ENCODE assay signal across 18 cellular contexts in the genomic region with DNA sequence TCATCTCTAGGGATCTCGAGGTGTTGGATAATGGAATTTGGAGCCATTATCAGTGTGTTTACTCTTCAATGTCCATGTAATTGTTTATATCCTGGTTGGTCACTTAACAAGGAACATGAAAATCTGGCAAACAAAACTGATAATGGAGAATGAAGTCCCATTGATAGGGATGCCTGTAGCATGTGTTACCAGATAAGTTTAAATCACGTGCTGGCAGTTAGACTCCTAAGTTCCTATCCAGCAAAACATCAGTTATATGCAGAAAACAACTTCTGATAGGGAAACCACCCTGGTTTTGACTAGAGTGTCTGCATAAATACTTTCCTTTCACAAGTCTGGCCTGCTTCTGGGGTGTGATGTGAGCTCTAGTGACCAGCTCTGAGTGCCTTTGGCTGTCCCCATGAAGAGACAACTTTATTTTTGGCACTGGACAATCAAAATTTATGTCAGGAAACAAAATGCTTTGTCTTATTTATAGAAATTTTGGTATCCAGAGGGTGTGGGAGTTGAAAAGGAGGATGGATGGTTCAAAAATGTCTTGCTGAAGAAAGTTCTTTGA.
A peak's percentile ranks its signal among the peaks of the same experiment; 100 is the strongest.
DNase-seq lines count a peak whose midpoint lies in the region; ATAC-seq, FAIRE-seq and TF ChIP-seq lines count a peak whose summit lies in the region.
"Had no signal": no experiment of that assay in that cellular context is flagged by ENCODE, and none has a peak within 500 bp of the region (broad histone marks: within the 10 kb centered on the region; RNA-seq: fewer than 3 reads in every experiment).

No MANE protein-coding gene starts in this region.

- H3K9me3 ChIP-seq in K562 (replicated peaks; ENCODE audit: control insufficient read depth, insufficient read depth, low read depth, low read length) (no peaks in the 10 kb centered on the region), left ventricle myocardium inferior (replicated peaks) (no peaks in the 10 kb centered on the region), tibial artery (no peaks in the 10 kb centered on the region)
- H3K9me3 ChIP-seq: BLaER1 treated with 17β-estradiol and CSF1 and Interleukin-3, amounts not matched to agents 10 nM and 100 nM had no signal

- H3K4me2 ChIP-seq in K562 (ENCODE audit: insufficient read depth, low read length): no peak overlapping the region
- H3K4me2 ChIP-seq: BLaER1 treated with 17β-estradiol and CSF1 and Interleukin-3, amounts not matched to agents 10 nM and 100 nM had no signal

- H3K4me1 ChIP-seq in K562 (replicated peaks in 1 of 2; ENCODE audit: control insufficient read depth in 2 of 2, insufficient read depth in 2 of 2, low read length in 2 of 2): no peaks in the 10 kb centered on the region
- peaks cover 89% of the 10 kb centered on the region for H3K4me1 ChIP-seq in left ventricle myocardium inferior
- peaks cover 0 to 90% (median 17%) of the 10 kb centered on the region in 4 donors for H3K4me1 ChIP-seq in tibial artery
- H3K4me1 ChIP-seq: BLaER1 treated with 17β-estradiol and CSF1 and Interleukin-3, amounts not matched to agents 10 nM and 100 nM had no signal

- H3K27me3 ChIP-seq in K562 (ENCODE audit: control insufficient read depth in 2 of 2, insufficient read depth in 2 of 2, low read length in 2 of 2): peaks cover 0 to 21% of the 10 kb centered on the region in 2 experiments; a peak in 2 of 5 replicates
- H3K27me3 ChIP-seq in left ventricle myocardium inferior (ENCODE audit: low read depth): no peaks in the 10 kb centered on the region
- H3K27me3 ChIP-seq in tibial artery: no peaks in the 10 kb centered on the region

- no peaks in the 10 kb centered on the region for H3K9me1 ChIP-seq in K562 (ENCODE audit: control insufficient read depth, insufficient read depth, low read length)

- no peaks in the 10 kb centered on the region for H3K79me2 ChIP-seq in K562 (ENCODE audit: control insufficient read depth, insufficient read depth, low read length)

- in situ Hi-C loops in K562 (cut with MboI): no loop called here

- DNase-seq in OCI-M1 (lab: John Stamatoyannopoulos, UW): peak; percentile 67
- DNase-seq in K562 (ENCODE audit: extremely low read depth in 1 of 4, low spot score in 3 of 4): no peak
- no peak for DNase-seq in left ventricle myocardium inferior
- no peak for DNase-seq in tibial artery
- DNase-seq in kidney tubule cell (ENCODE audit: low spot score): no peak
- no peak for DNase-seq in EL
- no peak for DNase-seq in globus pallidus (ENCODE audit: low spot score)
- DNase-seq: CD8-positive, alpha-beta memory T cell; DMS79 treated with DMSO at 0.1 percent for 48 hours; GOT3; KG1; NCI-H1417; NCI-H187; NCI-H2107; NCI-H510A treated with DMSO at 0.1 percent for 48 hours; PC-3; RPMI8226 had no signal

- TF ChIP-seq CTCF in K562 (IDR thresholded peaks at IDR 0.05 in 2 of 3, conservative IDR thresholded peaks at IDR 0.05 in 1 of 3; ENCODE audit: insufficient read depth in 2 of 3, low read depth in 1 of 3, low read length in 3 of 3) (no peak), left ventricle myocardium inferior (IDR thresholded peaks at IDR 0.05; ENCODE audit: borderline replicate concordance) (no peak), tibial artery (IDR thresholded peaks at IDR 0.05) (no peak)

- ATAC-seq in K562: no peak
- ATAC-seq: PC-3 had no signal

- H4K20me1 ChIP-seq in K562 (replicated peaks; ENCODE audit: control insufficient read depth, insufficient read depth, low read length): no peaks in the 10 kb centered on the region

- CTCF ChIA-PET in K562 (lab: Yijun Ruan, JAX; ENCODE audit: low intra/inter-chr PET ratio): no interaction called here

- TF ChIP-seq POLR2A in K562 (conservative IDR thresholded peaks at IDR 0.05): no peak

- no peak overlapping the region for H3K9ac ChIP-seq in K562 (ENCODE audit: insufficient read depth in 1 of 2, low read depth in 2 of 2, low read length in 2 of 2)
- H3K9ac ChIP-seq: BLaER1 treated with 17β-estradiol and CSF1 and Interleukin-3, amounts not matched to agents 10 nM and 100 nM had no signal

- FAIRE-seq in K562 (lab: Jason Lieb, UNC): no peak

- no peak for TF ChIP-seq RAD21 in K562 (CRISPR knock-in tag; conservative IDR thresholded peaks at IDR 0.05 in 1 of 2, IDR thresholded peaks at IDR 0.05 in 1 of 2)

- H3K36me3 ChIP-seq in K562 (ENCODE audit: control insufficient read depth, insufficient read depth, low read length) (no peaks in the 10 kb centered on the region), left ventricle myocardium inferior (no peaks in the 10 kb centered on the region), tibial artery (no peaks in the 10 kb centered on the region)
- H3K36me3 ChIP-seq: BLaER1 treated with 17β-estradiol and CSF1 and Interleukin-3, amounts not matched to agents 10 nM and 100 nM had no signal

- 0% methylated on average over 2 of the region's 2 CpGs for WGBS in K562 (ENCODE audit: insufficient coverage, low coverage, missing lambda C conversion rate)

- H3K27ac ChIP-seq in K562 (ENCODE audit: extremely low read depth, low read depth, low read length) (no peak overlapping the region), left ventricle myocardium inferior (replicated peaks) (peak overlapping the region; percentile 90), tibial artery (peak overlapping the region; percentile 51 to 52)
- H3K27ac ChIP-seq: BLaER1 treated with 17β-estradiol and CSF1 and Interleukin-3, amounts not matched to agents 10 nM and 100 nM had no signal

- intact Hi-C loops in K562 (cut with micrococcal nuclease) (no loop called here), left ventricle myocardium inferior (cut with micrococcal nuclease) (no loop called here), tibial artery (cut with DNase I; ENCODE audit: low total_unique reads) (no loop called here)

- H3K4me3 ChIP-seq in K562 (no peak overlapping the region), left ventricle myocardium inferior (no peak overlapping the region), tibial artery (no peak overlapping the region)
- H3K4me3 ChIP-seq: BLaER1 treated with 17β-estradiol and CSF1 and Interleukin-3, amounts not matched to agents 10 nM and 100 nM had no signal

- POLR2A ChIA-PET in K562 (lab: Yijun Ruan, JAX): no interaction called here

- no TSS peak for BruUV-seq in K562 (replicated peaks; lab: Mats Ljungman, UMichigan)

- no peak overlapping the region for H2AFZ ChIP-seq in K562 (ENCODE audit: low read depth, low read length)

- TF ChIP-seq EP300 in K562 (IDR thresholded peaks at IDR 0.05; ENCODE audit: low read length): no peak

TF ChIP-seq in K562, 482 proteins besides CTCF, POLR2A, EP300 and RAD21:
- TF ChIP-seq HNRNPL (IDR thresholded peaks at IDR 0.05; ENCODE audit: low read depth, low read length) (no peak), SOX6 (IDR thresholded peaks at IDR 0.05) (peak; percentile 25; the same call in 1 of the 2 replicates), FOSL1 (tag; conservative IDR thresholded peaks at IDR 0.05) (0 out of 2 replicates have a peak, but pooled peaks have one; percentile 23), CEBPG (CRISPR knock-in tag; IDR thresholded peaks at IDR 0.05) (no peak), CEBPG (tag; conservative IDR thresholded peaks at IDR 0.05 in 1 of 2, IDR thresholded peaks at IDR 0.05 in 1 of 2) (no peak), GTF2E2 (tag; IDR thresholded peaks at IDR 0.05) (no peak), ZNF212 (CRISPR knock-in tag; IDR thresholded peaks at IDR 0.05) (no peak), TAL1 (IDR thresholded peaks at IDR 0.05) (peak; percentile 66), NR1H2 (CRISPR knock-in tag; IDR thresholded peaks at IDR 0.05) (no peak), CBFA2T2 (conservative IDR thresholded peaks at IDR 0.05) (peak; percentile 58), KDM1A (IDR thresholded peaks at IDR 0.05) (peak; percentile 51 to 58; a peak in 2 of 4 replicates), TEAD4 (IDR thresholded peaks at IDR 0.05; ENCODE audit: low read length) (peak; percentile 77), TEAD4 (CRISPR knock-in tag; IDR thresholded peaks at IDR 0.05; ENCODE audit: borderline replicate concordance) (no peak), RCOR1 (IDR thresholded peaks at IDR 0.05; ENCODE audit: borderline replicate concordance in 1 of 2, low read depth in 2 of 2, low read length in 2 of 2) (peak in 1 of 2 experiments; percentile 64; a peak in 1 of 4 replicates), CBFA2T3 (IDR thresholded peaks at IDR 0.05) (peak; percentile 68), RFX1 (IDR thresholded peaks at IDR 0.05) (no peak), KAT8 (IDR thresholded peaks at IDR 0.05; ENCODE audit: low read depth) (no peak)
- TF ChIP-seq, protein P1, sequence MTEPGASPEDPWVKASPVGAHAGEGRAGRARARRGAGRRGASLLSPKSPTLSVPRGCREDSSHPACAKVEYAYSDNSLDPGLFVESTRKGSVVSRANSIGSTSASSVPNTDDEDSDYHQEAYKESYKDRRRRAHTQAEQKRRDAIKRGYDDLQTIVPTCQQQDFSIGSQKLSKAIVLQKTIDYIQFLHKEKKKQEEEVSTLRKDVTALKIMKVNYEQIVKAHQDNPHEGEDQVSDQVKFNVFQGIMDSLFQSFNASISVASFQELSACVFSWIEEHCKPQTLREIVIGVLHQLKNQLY (CRISPR knock-in tag; conservative IDR thresholded peaks at IDR 0.05): no peak
- TF ChIP-seq, protein P2, sequence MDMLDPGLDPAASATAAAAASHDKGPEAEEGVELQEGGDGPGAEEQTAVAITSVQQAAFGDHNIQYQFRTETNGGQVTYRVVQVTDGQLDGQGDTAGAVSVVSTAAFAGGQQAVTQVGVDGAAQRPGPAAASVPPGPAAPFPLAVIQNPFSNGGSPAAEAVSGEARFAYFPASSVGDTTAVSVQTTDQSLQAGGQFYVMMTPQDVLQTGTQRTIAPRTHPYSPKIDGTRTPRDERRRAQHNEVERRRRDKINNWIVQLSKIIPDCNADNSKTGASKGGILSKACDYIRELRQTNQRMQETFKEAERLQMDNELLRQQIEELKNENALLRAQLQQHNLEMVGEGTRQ (CRISPR knock-in tag; IDR thresholded peaks at IDR 0.05): 0 out of 2 replicates have a peak, but pooled peaks have one; percentile 24
TF ChIP-seq in K562: peak in this region for 9.
